Comparison of ENCODE assay signal across 30 cellular contexts in the genomic region with DNA sequence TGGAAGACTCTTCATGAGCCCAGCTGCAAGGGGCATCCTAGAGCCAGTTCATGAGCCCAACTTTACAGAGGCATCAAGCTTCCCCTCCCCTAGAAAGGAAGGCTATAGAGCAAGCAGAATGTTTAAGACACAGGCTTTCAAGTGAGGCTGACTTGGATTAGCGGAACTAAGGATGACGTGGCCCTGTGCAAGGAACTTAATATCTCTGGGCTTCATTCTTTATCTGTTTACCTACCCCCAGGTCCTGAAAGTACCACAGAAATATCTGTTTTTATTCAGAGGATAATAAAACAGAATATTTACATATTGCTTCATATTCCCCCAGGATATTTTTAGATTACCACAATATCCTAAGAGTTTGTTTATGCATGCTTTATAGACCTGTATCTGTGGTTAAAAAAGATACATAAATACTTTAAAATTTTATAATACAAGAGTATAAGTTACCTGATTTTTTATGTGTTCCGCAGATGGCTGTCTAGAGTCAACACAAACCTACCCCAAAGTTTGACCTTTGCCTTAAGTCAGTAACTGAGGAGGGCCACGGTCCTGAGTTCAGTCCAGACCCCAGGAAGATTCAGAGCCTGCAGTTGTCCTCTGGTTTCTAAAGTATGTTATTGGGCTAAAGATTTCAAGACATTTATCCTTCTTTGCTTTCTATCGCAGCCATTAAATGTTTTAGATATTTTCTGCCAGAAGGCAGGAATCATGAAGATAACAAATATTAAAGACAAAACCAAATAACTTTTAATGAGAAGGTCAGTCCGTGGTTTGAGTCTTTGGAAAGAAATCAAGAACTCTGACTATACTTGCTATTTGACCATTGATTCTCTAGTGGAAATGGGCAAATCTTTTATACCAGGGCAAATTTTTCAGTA. TPM values are rescaled to one million over a fixed set of nuclear protein-coding genes. Genes with fewer than 3 reads are reported as not detected.
DNase-seq lines count a peak whose midpoint lies in the region; ATAC-seq, FAIRE-seq and TF ChIP-seq lines count a peak whose summit lies in the region.
"Had no signal": no experiment of that assay in that cellular context is flagged by ENCODE, and none has a peak within 500 bp of the region (broad histone marks: within the 10 kb centered on the region; RNA-seq: fewer than 3 reads in every experiment).

No MANE protein-coding gene starts in this region.

- no peaks in the 10 kb centered on the region for H3K9me3 ChIP-seq in spleen
- H3K9me3 ChIP-seq: lower lobe of right lung, psoas muscle, transverse colon had no signal

- H3K9me3 Mint-ChIP-seq in chondrocyte (ENCODE audit: low read depth): no peaks in the 10 kb centered on the region
- H3K9me3 Mint-ChIP-seq in osteocyte (ENCODE audit: unreplicated experiment): no peaks in the 10 kb centered on the region

- H3K27me3 ChIP-seq in spleen (replicated peaks in 1 of 7): peaks cover 0 to 16% (median 0%) of the 10 kb centered on the region in 7 donors
- H3K27me3 ChIP-seq: transverse colon had no signal

- no peaks in the 10 kb centered on the region for H3K36me3 ChIP-seq in spleen
- H3K36me3 ChIP-seq: lower lobe of right lung, transverse colon had no signal

- no peak for TF ChIP-seq CTCF in AG10803 (conservative IDR thresholded peaks at IDR 0.05; ENCODE audit: low read length)
- no peak for TF ChIP-seq CTCF in chondrocyte (IDR thresholded peaks at IDR 0.05)
- no peak for TF ChIP-seq CTCF in osteocyte (IDR thresholded peaks at IDR 0.05)
- TF ChIP-seq CTCF in spleen (IDR thresholded peaks at IDR 0.05 in 8 of 11, conservative IDR thresholded peaks at IDR 0.05 in 3 of 11): no peak

- TF ChIP-seq POLR2A in spleen (IDR thresholded peaks at IDR 0.05) (no peak), GM12891 (IDR thresholded peaks at IDR 0.05; ENCODE audit: low read depth, low read length) (no peak)

- H3K27ac Mint-ChIP-seq in chondrocyte (ENCODE audit: unreplicated experiment) (peak overlapping the region; percentile 72), osteocyte (ENCODE audit: unreplicated experiment) (peak overlapping the region; percentile 5)
- H3K27ac Mint-ChIP-seq: activated CD8-positive, alpha-beta T cell treated with anti-CD3 and anti-CD28 coated beads, Interleukin-2, amount 10 ng/mL, durations not matched to agents 7 days and 5 days had no signal

- H3K4me3 Mint-ChIP-seq in chondrocyte (ENCODE audit: unreplicated experiment) (no peak overlapping the region), osteocyte (ENCODE audit: unreplicated experiment) (no peak overlapping the region)
- H3K4me3 Mint-ChIP-seq: activated CD8-positive, alpha-beta T cell treated with anti-CD3 and anti-CD28 coated beads, Interleukin-2, amount 10 ng/mL, durations not matched to agents 7 days and 5 days; CD4-positive, alpha-beta memory T cell had no signal

- ATAC-seq in HG02588 (IDR thresholded peaks at IDR 0.05; ENCODE audit: unreplicated experiment) (no peak), HG03378 (IDR thresholded peaks at IDR 0.05; ENCODE audit: unreplicated experiment) (no peak)
- ATAC-seq: activated CD8-positive, alpha-beta T cell treated with anti-CD3 and anti-CD28 coated beads, Interleukin-2, amount 10 ng/mL, durations not matched to agents 7 days and 5 days; esophagus mucosa; HCT116; lower lobe of right lung; psoas muscle; stimulated activated naive CD8-positive, alpha-beta T cell treated with anti-CD3 and anti-CD28 coated beads, Interleukin-15, Interleukin-2, amounts not matched to agents 100 U/mL and 50 U/mL, for 24 hours had no signal

- FAIRE-seq in GM12891 (lab: Jason Lieb, UNC): no peak
- FAIRE-seq: keratinocyte had no signal

- H3K36me3 Mint-ChIP-seq in chondrocyte (ENCODE audit: low read depth) (no peaks in the 10 kb centered on the region), osteocyte (ENCODE audit: unreplicated experiment) (no peaks in the 10 kb centered on the region)
- H3K36me3 Mint-ChIP-seq: CD4-positive, alpha-beta memory T cell had no signal

- WGBS in spleen, 5 donors: 82 to 88% (median 86%) methylated on average over 6 of the region's 6 CpGs

- H3K4me1 ChIP-seq in spleen: peaks cover 0 to 26% (median 14%) of the 10 kb centered on the region in 6 donors

- no peak overlapping the region for H3K27ac ChIP-seq in spleen
- H3K27ac ChIP-seq: lower lobe of right lung, psoas muscle had no signal

- peaks cover 7% of the 10 kb centered on the region for H3K27me3 Mint-ChIP-seq in chondrocyte (ENCODE audit: low read depth)
- H3K27me3 Mint-ChIP-seq in osteocyte (ENCODE audit: unreplicated experiment): no peaks in the 10 kb centered on the region

- intact Hi-C loops in spleen (cut with DNase I; ENCODE audit: low total_unique reads): no loop called here

- DNase-seq in AG10803 (ENCODE audit: low read depth) (peak; percentile 44), M059J (ENCODE audit: low read depth) (peak; percentile 25), chondrocyte (ENCODE audit: low spot score) (no peak), osteocyte (ENCODE audit: extremely low spot score, unreplicated experiment) (no peak), spleen (no peak), GM12891 (ENCODE audit: insufficient read length, low spot score) (no peak)
- DNase-seq: activated CD4-positive, CD25-positive, alpha-beta regulatory T cell treated with anti-CD3 and anti-CD28 coated beads, Interleukin-2, amount 50 U/mL, for 72 hours; activated CD8-positive, alpha-beta T cell treated with anti-CD3 and anti-CD28 coated beads, Interleukin-2, amount 10 ng/mL, durations not matched to agents 7 days and 5 days; activated naive CD4-positive, alpha-beta T cell treated with Interleukin-2 at 50 U/mL for 16 hours; amygdala; CD4-positive, alpha-beta memory T cell; effector CD8-positive, alpha-beta T cell; GDM1; KG1; lower lobe of right lung; NCI-H2171 treated with DMSO at 0.1 percent for 48 hours; NCI-H526; psoas muscle; stimulated activated CD4-positive, alpha-beta T cell treated with anti-CD3 and anti-CD28 coated beads, Interleukin-4, amount 100 ng/mL, for 24 hours; stimulated activated naive CD8-positive, alpha-beta T cell treated with anti-CD3 and anti-CD28 coated beads, Interleukin-15, Interleukin-2, amounts not matched to agents 100 U/mL and 50 U/mL, for 24 hours; transverse colon had no signal

- H3K4me3 ChIP-seq in AG10803 (ENCODE audit: low read length) (no peak overlapping the region), spleen (no peak overlapping the region)
- H3K4me3 ChIP-seq: lower lobe of right lung, psoas muscle, smooth muscle cell, transverse colon had no signal

- H3K4me1 Mint-ChIP-seq in chondrocyte (ENCODE audit: low read depth) (peaks cover 33% of the 10 kb centered on the region), osteocyte (ENCODE audit: unreplicated experiment) (peaks cover 30% of the 10 kb centered on the region)

TF ChIP-seq in GM12891, 5 proteins besides CTCF, POLR2A, EP300 and RAD21:
- no peak for TF ChIP-seq SPI1 (IDR thresholded peaks at IDR 0.05; ENCODE audit: low read depth, low read length)

RNA-seq across cellular contexts. Expression of a gene that starts 38.3 kb away (rescaled TPM):
- not detected in 2 replicates for total RNA-seq in M059J (2014; rRNA removed; shearing (Covaris generic))
- total RNA-seq in chondrocyte (not detected in 3 replicates), osteocyte (not detected in 2 replicates), spleen (under 1 TPM in 1 of 7 donors, not detected in 6; 0.25 TPM)
- under 1 TPM in 2 of 3 donors, not detected in 1; 0.10 to 0.12 TPM for polyA plus RNA-seq in spleen
- polyA plus RNA-seq in GM12891 (2012; ENCODE audit: low read depth, missing spikeins): not detected
- total RNA-seq: activated CD8-positive, alpha-beta T cell treated with anti-CD3 and anti-CD28 coated beads, Interleukin-2, amount 10 ng/mL, durations not matched to agents 7 days and 5 days; CD4-positive, alpha-beta memory T cell; cerebellum; esophagus mucosa; HT-29; lower lobe of right lung; psoas muscle; smooth muscle cell; transverse colon had no signal
- polyA plus RNA-seq: AG04450; CD4-positive, alpha-beta memory T cell; keratinocyte; psoas muscle; smooth muscle cell had no signal

Comparison
In these comparisons a context has a peak if more than half of its experiments do, and no peak if none do; other contexts are left out.
1. DNase-seq: peak in AG10803 (single experiment) and M059J (single experiment); none in chondrocyte (single experiment), osteocyte (single experiment), spleen (single experiment) and GM12891 (single experiment).